Comparison of ENCODE assay signal across 7 cellular contexts in the genomic region with DNA sequence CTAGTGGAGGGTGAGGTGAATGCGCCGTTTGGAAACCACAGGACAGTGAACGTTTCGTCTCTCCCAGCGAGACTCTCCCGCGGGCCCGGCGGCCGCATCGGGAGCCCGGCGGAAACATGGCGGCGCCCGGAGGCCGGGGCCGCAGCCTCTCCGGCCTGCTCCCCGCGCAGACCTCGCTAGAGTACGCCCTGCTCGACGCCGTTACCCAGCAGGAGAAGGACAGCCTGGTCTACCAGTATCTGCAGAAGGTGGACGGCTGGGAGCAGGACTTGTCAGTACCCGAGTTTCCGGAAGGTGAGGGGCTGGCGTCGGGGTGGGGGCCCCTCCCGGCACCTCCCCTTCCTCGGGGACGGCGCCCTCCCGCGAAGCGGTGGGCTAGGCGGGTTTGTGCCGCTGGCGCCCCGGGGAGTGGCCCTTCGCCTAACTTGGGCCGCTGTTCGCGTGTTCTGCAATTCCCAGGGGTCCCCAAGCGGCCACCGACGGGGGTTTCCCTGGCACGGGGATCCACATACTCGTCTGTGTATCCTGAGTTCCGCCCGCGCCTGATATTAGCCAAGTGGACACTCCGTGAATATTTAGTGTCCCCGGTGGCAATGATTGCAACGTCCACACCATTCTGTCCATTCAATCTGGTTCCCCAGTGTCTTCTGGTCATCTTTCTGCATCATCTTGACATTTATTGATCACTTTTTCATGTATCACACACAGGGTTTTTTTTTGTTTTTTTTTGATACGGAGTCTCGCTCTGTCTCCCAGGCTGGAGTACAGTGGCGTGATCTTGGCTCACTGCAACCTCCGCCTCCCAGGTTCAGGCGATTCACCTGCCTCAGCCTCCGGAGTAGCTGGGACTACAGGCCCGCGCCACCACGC. TPM values are rescaled to one million over a fixed set of nuclear protein-coding genes. Genes with fewer than 3 reads are reported as not detected.
DNase-seq lines count a peak whose midpoint lies in the region; ATAC-seq and TF ChIP-seq lines count a peak whose summit lies in the region.

No MANE protein-coding gene starts in this region.

- H3K36me3 ChIP-seq in GM23248 (ENCODE audit: low read depth), result 0 out of 2 replicates have a peak, but pooled peaks cover 6% of the 10 kb centered on the region

- no peaks in the 10 kb centered on the region for H4K20me1 ChIP-seq in GM23248 (ENCODE audit: insufficient read depth)

- peak overlapping the region; percentile 93 for H3K9ac ChIP-seq in GM23248

- peak overlapping the region; percentile 77 for H3K27ac ChIP-seq in GM23248
- H3K27ac ChIP-seq in coronary artery, result peak overlapping the region; percentile 79 to 90

- DNase-seq in GM10248 (ENCODE audit: extremely low spot score), result peak; percentile 65
- peak; percentile 79 for DNase-seq in GM23248
- DNase-seq in LoVo (ENCODE audit: low spot score), result peak; percentile 62
- peak; percentile 63 for DNase-seq in activated CD4-positive, CD25-positive, alpha-beta regulatory T cell treated with anti-CD3 and anti-CD28 coated beads, Interleukin-2, amount 50 U/mL, for 72 hours
- DNase-seq in coronary artery (ENCODE audit: low spot score), result peak; percentile 71
- peak; percentile 46 to 65 for DNase-seq in left colon
- peak; percentile 41 for DNase-seq in stimulated activated CD4-positive, alpha-beta T cell treated with anti-CD3 and anti-CD28 coated beads, Interleukin-4, amount 100 ng/mL, for 1 hour

- POLR2A ChIA-PET in GM10248 (lab: Yijun Ruan, JAX), result no interaction called here

- H3K4me2 ChIP-seq in GM23248 (ENCODE audit: unreplicated experiment), result peak overlapping the region; percentile 89

- intact Hi-C loops in left colon (cut with DNase I, micrococcal nuclease), result no loop called here

- peaks cover 49% of the 10 kb centered on the region for H3K79me2 ChIP-seq in GM23248 (ENCODE audit: insufficient read depth)

- peak; percentile 74 for ATAC-seq in left colon

- H3K4me1 ChIP-seq in GM23248 (ENCODE audit: insufficient read depth), result peaks cover 27% of the 10 kb centered on the region

- no peaks in the 10 kb centered on the region for H3K9me3 ChIP-seq in GM23248 (ENCODE audit: low read depth)

- no peaks in the 10 kb centered on the region for H3K27me3 ChIP-seq in GM23248 (replicated peaks; ENCODE audit: insufficient read depth)

- CTCF ChIA-PET in GM10248 (lab: Yijun Ruan, JAX), result no interaction called here

- H3F3A ChIP-seq in GM23248 (ENCODE audit: insufficient read depth), result no peaks in the 10 kb centered on the region

- peak overlapping the region; percentile 92 for H3K4me3 ChIP-seq in GM23248
- H3K4me3 ChIP-seq in coronary artery, result peak overlapping the region; percentile 79

- WGBS in GM23248 (ENCODE audit: low coverage in 1 of 2, low lambda C conversion rate in 2 of 2, missing lambda C conversion rate in 2 of 2), 2 experiments, result 1 to 2% methylated on average over 51 to 65 of the region's 66 CpGs

- H3K9me2 ChIP-seq in GM23248 (ENCODE audit: insufficient read depth), result no peaks in the 10 kb centered on the region

- in situ Hi-C loops in GM23248 (cut with MboI), result no loop called here

- H2AFZ ChIP-seq in GM23248, result peak overlapping the region; percentile 98

- no peak for TF ChIP-seq CTCF in GM10248 (IDR thresholded peaks at IDR 0.05; ENCODE audit: control extremely low read depth, extremely low read depth, low read depth, missing control alignments)
- no peak for TF ChIP-seq CTCF in coronary artery (IDR thresholded peaks at IDR 0.05)

RNA-seq across cellular contexts. Expression of a gene that starts 0.5 kb away (rescaled TPM):
- 10.2 and 20.7 TPM in 2 replicates for total RNA-seq in GM23248 (2014; rRNA removed; shearing (Covaris generic))
- 9.0 and 10.1 TPM in 2 replicates for polyA plus RNA-seq in GM23248 (2016; fragmentation: Nextera tagmentation; extraction: Ambion mirVana)
- 10 to 100 TPM; 33.0 to 36.5 TPM for total RNA-seq in left colon

RNA-seq across cellular contexts. Expression of a gene that starts 1.1 kb away (rescaled TPM):
- total RNA-seq in GM23248 (2014; rRNA removed; shearing (Covaris generic)), result 3.2 and 4.0 TPM in 2 replicates
- 2.5 and 2.6 TPM in 2 replicates for polyA plus RNA-seq in GM23248 (2016; fragmentation: Nextera tagmentation; extraction: Ambion mirVana)
- 1 to 10 TPM; 3.7 to 4.9 TPM for total RNA-seq in left colon

Comparison
In these comparisons a context has a peak if more than half of its experiments do, and no peak if none do; other contexts are left out.
1. Peak in every context shown above with its lines: DNase-seq, ATAC-seq, H3K4me3 ChIP-seq and H3K27ac ChIP-seq.